ENCODE assay signal across 10 cellular contexts in genomic region chr19:4908781-4909171, GRCh38. TPM values are rescaled to one million over a fixed set of nuclear protein-coding genes. Genes with fewer than 3 reads are reported as not detected.
DNase-seq lines count a peak whose midpoint lies in the region; ATAC-seq, FAIRE-seq and TF ChIP-seq lines count a peak whose summit lies in the region.
"Had no signal": no experiment of that assay in that cellular context is flagged by ENCODE, and none has a peak within 500 bp of the region (broad histone marks: within the 10 kb centered on the region; RNA-seq: fewer than 3 reads in every experiment).

No MANE protein-coding gene starts in this region.

- H3K56ac ChIP-seq in H1 (replicated peaks; ENCODE audit: insufficient read length, low read depth, low read length) = no peak overlapping the region

- TF ChIP-seq RAD21 in H1 (IDR thresholded peaks at IDR 0.05 in 1 of 2, conservative IDR thresholded peaks at IDR 0.05 in 1 of 2; ENCODE audit: low read depth in 2 of 2, low read length in 2 of 2) = no peak

- peak overlapping the region; percentile 97 for H3K4me3 ChIP-seq in OCI-LY7 (ENCODE audit: low read depth, low read length, poor library complexity, severe bottlenecking)
- peak overlapping the region in 3 of 4 experiments; percentile 46 to 83 (median 60); a peak in 3 of 8 replicates for H3K4me3 ChIP-seq in H1 (ENCODE audit: extremely low read depth in 1 of 4, insufficient read depth in 2 of 4, low read depth in 3 of 4, low read length in 4 of 4)
- H3K4me3 ChIP-seq in skeletal muscle satellite cell (ENCODE audit: low read length) = peak overlapping the region; percentile 86
- no peak overlapping the region for H3K4me3 ChIP-seq in upper lobe of right lung

- H4K20me1 ChIP-seq in OCI-LY7 (ENCODE audit: insufficient read depth, low read length) (0 out of 2 replicates have a peak, but pooled peaks cover 11% of the 10 kb centered on the region), H1 (replicated peaks in 1 of 2; ENCODE audit: control insufficient read depth in 1 of 2, insufficient read depth in 2 of 2, low read length in 2 of 2) (peaks cover 3 to 11% of the 10 kb centered on the region in 2 experiments)

- no peak for TF ChIP-seq POLR2A in H1 (IDR thresholded peaks at IDR 0.05; ENCODE audit: control extremely low read depth in 1 of 2, low read depth in 2 of 2, low read length in 2 of 2)

- peaks cover 29% of the 10 kb centered on the region for H3K36me3 Mint-ChIP-seq in activated CD4-positive, alpha-beta T cell treated with anti-CD3 and anti-CD28 coated beads, Interleukin-2, amount 10 ng/mL, durations not matched to agents 24 days and 14 days (ENCODE audit: low read depth)

- H3K14ac ChIP-seq in H1 (ENCODE audit: insufficient read length) = no peak overlapping the region

- peak overlapping the region; percentile 55 for H3K4me2 ChIP-seq in OCI-LY7 (ENCODE audit: low read length)
- peak overlapping the region; percentile 75 to 79 for H3K4me2 ChIP-seq in H1 (ENCODE audit: insufficient read depth in 1 of 2, low read depth in 2 of 2, low read length in 2 of 2)
- H3K4me2 ChIP-seq in skeletal muscle satellite cell (ENCODE audit: low read length) = peak overlapping the region; percentile 97

- H3K9me3 ChIP-seq in OCI-LY7 (ENCODE audit: low read length) = no peaks in the 10 kb centered on the region
- H3K9me3 ChIP-seq in H1 (ENCODE audit: insufficient read depth in 2 of 2, low read depth in 1 of 2, low read length in 1 of 2) = no peaks in the 10 kb centered on the region
- no peaks in the 10 kb centered on the region for H3K9me3 ChIP-seq in skeletal muscle satellite cell (replicated peaks; ENCODE audit: low read length)
- no peaks in the 10 kb centered on the region for H3K9me3 ChIP-seq in upper lobe of right lung
- H3K9me3 ChIP-seq: psoas muscle had no signal

- peaks cover 8% of the 10 kb centered on the region for H3K23me2 ChIP-seq in H1 (ENCODE audit: low read depth, low read length)

- H3K79me1 ChIP-seq in H1 (ENCODE audit: low read depth, low read length) = 0 out of 2 replicates have a peak, but pooled peaks cover 2% of the 10 kb centered on the region

- POLR2A ChIA-PET in OCI-LY7 (lab: Charles Lee) = no interaction called here
- POLR2A ChIA-PET in H1 (lab: Charles Lee; ENCODE audit: partially characterized antibody) = interaction anchor here (2.0 kb wide), 1 partner anchor 123 kb away, joined by 4 read pairs; no protein-coding TSS in a partner anchor

- H3K27ac ChIP-seq in OCI-LY7 (ENCODE audit: low read depth, low read length, poor library complexity, severe bottlenecking) (peak overlapping the region; percentile 80), H1 (ENCODE audit: low read depth, low read length) (no peak overlapping the region), upper lobe of right lung (no peak overlapping the region)
- H3K27ac ChIP-seq: psoas muscle had no signal

- H3K4me1 ChIP-seq in OCI-LY7 (ENCODE audit: insufficient read depth, low read length, poor library complexity, severe bottlenecking) = peaks cover 33% of the 10 kb centered on the region
- H3K4me1 ChIP-seq in H1 (replicated peaks in 1 of 4; ENCODE audit: control insufficient read depth in 3 of 4, insufficient read depth in 4 of 4, low read length in 3 of 4) = peaks cover 0 to 14% (median 11%) of the 10 kb centered on the region in 4 experiments; a peak in 6 of 7 replicates
- H3K4me1 ChIP-seq in skeletal muscle satellite cell (ENCODE audit: control insufficient read depth, insufficient read depth, low read length) = peaks cover 34% of the 10 kb centered on the region
- peaks cover 26% of the 10 kb centered on the region for H3K4me1 ChIP-seq in upper lobe of right lung

- peak overlapping the region; percentile 90; the same call in 1 of the 2 replicates for H4K8ac ChIP-seq in H1 (ENCODE audit: extremely low read depth, insufficient read depth, low read length)

- TF ChIP-seq EP300 in H1 (IDR thresholded peaks at IDR 0.05; ENCODE audit: borderline replicate concordance in 1 of 2, low read depth in 2 of 2, low read length in 2 of 2) = no peak

- H3K9me3 Mint-ChIP-seq in activated CD4-positive, alpha-beta T cell treated with anti-CD3 and anti-CD28 coated beads, Interleukin-2, amount 10 ng/mL, durations not matched to agents 24 days and 14 days = no peaks in the 10 kb centered on the region

- no peak overlapping the region for H4K5ac ChIP-seq in H1 (ENCODE audit: insufficient read length, low read depth, low read length)

- intact Hi-C loops in activated CD4-positive, alpha-beta T cell treated with anti-CD3 and anti-CD28 coated beads, Interleukin-2, amount 10 ng/mL, durations not matched to agents 24 days and 14 days (cut with micrococcal nuclease) = no loop called here
- intact Hi-C loops in OCI-LY7 (cut with micrococcal nuclease; ENCODE audit: unreplicated experiment) (no loop called here), upper lobe of right lung (cut with DNase I) (no loop called here)

- 77% methylated on average over 17 of the region's 17 CpGs; no CpG with 5 or more reads in 1 of the 2 experiments for WGBS in H1 (ENCODE audit: extremely low coverage in 1 of 2, insufficient coverage in 1 of 2, insufficient read length in 1 of 2, insufficient replicate concordance in 2 of 2, low coverage in 1 of 2, low lambda C conversion rate in 2 of 2, missing lambda C conversion rate in 1 of 2), 2 experiments

- no peak for DNase-seq in activated CD4-positive, alpha-beta T cell treated with anti-CD3 and anti-CD28 coated beads, Interleukin-2, amount 10 ng/mL, durations not matched to agents 24 days and 14 days
- no peak for DNase-seq in activated CD4-positive, alpha-beta T cell treated with anti-CD3 and anti-CD28 coated beads, Interleukin-2, amount 50 U/mL, for 4 hours
- DNase-seq in OCI-LY7 (ENCODE audit: low spot score) (no peak), H1 (ENCODE audit: low read depth in 1 of 2, low spot score in 2 of 2) (peak in 1 of 2 experiments; percentile 58), NCI-H2196 treated with DMSO at 0.1 percent for 48 hours (lab: John Stamatoyannopoulos, UW; ENCODE audit: unreplicated experiment) (no peak), upper lobe of right lung (no peak)
- DNase-seq: cerebellar nuclear complex had no signal

- H2AFZ ChIP-seq in OCI-LY7 (ENCODE audit: low read length) (peak overlapping the region; percentile 26), H1 (ENCODE audit: low read length) (no peak overlapping the region)

- CTCF ChIA-PET in OCI-LY7 (lab: Charles Lee; ENCODE audit: unreplicated experiment) (no interaction called here), H1 (lab: Charles Lee; ENCODE audit: partially characterized antibody) (interaction anchor here (0.5 to 1.2 kb wide), 6 partner anchors 9 to 57 kb away, joined by 3 to 5 read pairs (median 3); no protein-coding TSS in a partner anchor)

- H2BK12ac ChIP-seq in H1 (ENCODE audit: low read depth, low read length) = peak overlapping the region; percentile 75; the same call in 1 of the 2 replicates

- H3K79me2 ChIP-seq in OCI-LY7 (ENCODE audit: insufficient read depth, low read depth, low read length) = peaks cover 39% of the 10 kb centered on the region
- peaks cover 0 to 30% of the 10 kb centered on the region in 2 experiments; a peak in 2 of 4 replicates for H3K79me2 ChIP-seq in H1 (ENCODE audit: control insufficient read depth in 1 of 2, insufficient read depth in 2 of 2, low read length in 2 of 2)

- H3K4ac ChIP-seq in H1 (replicated peaks; ENCODE audit: insufficient read length, low read depth, low read length) = peak overlapping the region; percentile 46

- no peaks in the 10 kb centered on the region; a peak in 1 of 7 replicates for H3K27me3 ChIP-seq in H1 (replicated peaks in 1 of 4; ENCODE audit: control insufficient read depth in 3 of 4, extremely low read depth in 1 of 4, insufficient read depth in 3 of 4, low read length in 3 of 4)
- no peaks in the 10 kb centered on the region for H3K27me3 ChIP-seq in skeletal muscle satellite cell (ENCODE audit: control insufficient read depth, insufficient read depth, low read length)
- H3K27me3 ChIP-seq in upper lobe of right lung = peaks cover 5% of the 10 kb centered on the region

- no peak overlapping the region for H3K27ac Mint-ChIP-seq in activated CD4-positive, alpha-beta T cell treated with anti-CD3 and anti-CD28 coated beads, Interleukin-2, amount 10 ng/mL, durations not matched to agents 24 days and 14 days

- H3K4me3 Mint-ChIP-seq in activated CD4-positive, alpha-beta T cell treated with anti-CD3 and anti-CD28 coated beads, Interleukin-2, amount 10 ng/mL, durations not matched to agents 24 days and 14 days = peak overlapping the region; percentile 77

- 0 out of 2 replicates have a peak overlapping the region, but pooled peaks have one; percentile 11 for H2AK5ac ChIP-seq in H1 (ENCODE audit: low read depth, low read length)

- no peaks in the 10 kb centered on the region for H3K9me2 ChIP-seq in OCI-LY7 (ENCODE audit: insufficient read depth, low read length)

- H3K23ac ChIP-seq in H1 (ENCODE audit: insufficient read length) = no peak overlapping the region

- no peak overlapping the region for H2BK5ac ChIP-seq in H1 (ENCODE audit: low read depth, low read length)

- H2BK120ac ChIP-seq in H1 (replicated peaks; ENCODE audit: low read depth, low read length) = no peak overlapping the region

- TF ChIP-seq CTCF in OCI-LY7 (conservative IDR thresholded peaks at IDR 0.05; ENCODE audit: low read length) (no peak), H1 (IDR thresholded peaks at IDR 0.05; ENCODE audit: control extremely low read depth in 1 of 3, insufficient read depth in 1 of 3, low read depth in 1 of 3, low read length in 3 of 3) (no peak), upper lobe of right lung (IDR thresholded peaks at IDR 0.05) (no peak)

- H3K9ac ChIP-seq in H1 (replicated peaks in 1 of 4; ENCODE audit: extremely low read depth in 1 of 4, low read depth in 3 of 4, low read length in 3 of 4) (peak overlapping the region in 2 of 4 experiments; percentile 6 to 81; a peak in 2 of 7 replicates), skeletal muscle satellite cell (ENCODE audit: low read depth, low read length) (peak overlapping the region; percentile 78)

- H3K36me3 ChIP-seq in OCI-LY7 (ENCODE audit: insufficient read depth, low read length) (peaks cover 36% of the 10 kb centered on the region), H1 (ENCODE audit: control insufficient read depth in 2 of 4, insufficient read depth in 4 of 4, low read length in 3 of 4) (peaks cover 4 to 15% (median 6%) of the 10 kb centered on the region in 4 experiments; a peak in 5 of 8 replicates), skeletal muscle satellite cell (ENCODE audit: insufficient read depth, low read length) (peaks cover 3% of the 10 kb centered on the region), upper lobe of right lung (no peaks in the 10 kb centered on the region)

- ATAC-seq in HG03135 (IDR thresholded peaks at IDR 0.05; ENCODE audit: unreplicated experiment) (no peak), upper lobe of right lung (no peak)

- peaks cover 24% of the 10 kb centered on the region for H3K4me1 Mint-ChIP-seq in activated CD4-positive, alpha-beta T cell treated with anti-CD3 and anti-CD28 coated beads, Interleukin-2, amount 10 ng/mL, durations not matched to agents 24 days and 14 days

- peak overlapping the region; percentile 71; the same call in 1 of the 2 replicates for H3K18ac ChIP-seq in H1 (ENCODE audit: extremely low read depth, low read length)

- H3K27me3 Mint-ChIP-seq in activated CD4-positive, alpha-beta T cell treated with anti-CD3 and anti-CD28 coated beads, Interleukin-2, amount 10 ng/mL, durations not matched to agents 24 days and 14 days = no peaks in the 10 kb centered on the region

- FAIRE-seq in H1 (lab: Jason Lieb, UNC) = no peak

- no peak overlapping the region; the same call in 1 of the 2 replicates for H2BK15ac ChIP-seq in H1 (ENCODE audit: low read length)

- H4K91ac ChIP-seq in H1 (replicated peaks; ENCODE audit: insufficient read length, low read length) = peak overlapping the region; percentile 3

- no peak overlapping the region for H2BK20ac ChIP-seq in H1 (ENCODE audit: low read length)

- BruUV-seq in OCI-LY7 (replicated peaks; lab: Mats Ljungman, UMichigan) = no TSS peak

RNA-seq across cellular contexts. Expression of gene UHRF1, which starts 0.5 kb away (rescaled TPM):
- 158 and 161 TPM in 2 replicates for total RNA-seq in activated CD4-positive, alpha-beta T cell treated with anti-CD3 and anti-CD28 coated beads, Interleukin-2, amount 10 ng/mL, durations not matched to agents 24 days and 14 days
- total RNA-seq in OCI-LY7 (2014; rRNA removed; shearing (Covaris generic)) = 141 and 155 TPM in 2 replicates
- total RNA-seq in OCI-LY7 (2022) = 172 and 186 TPM in 2 replicates
- 65.8 and 66.6 TPM in 2 replicates for total RNA-seq in H1 (2021; fragmentation: NEBNext Ultra II Directional; extraction: Animal tissue kit (Norgen Biotek cat#: 25700))
- 14.7 and 24.8 TPM in 2 replicates for polyA plus RNA-seq in H1 (2011; rRNA removed)
- polyA plus RNA-seq in H1 (2011; cell fraction: cytosol; rRNA removed) = 20.0 TPM
- 27.9 TPM for polyA plus RNA-seq in H1 (2011; cell fraction: nucleus; rRNA removed)
- polyA plus RNA-seq in H1 (2012, experiment 1 of 2) = 29.8 to 42.0 TPM (median 39.2 TPM) in 4 replicates
- polyA plus RNA-seq in H1 (2012, experiment 2 of 2) = 14.2 TPM
- polyA plus RNA-seq in H1 (2013, experiment 1 of 2) = 29.4 TPM
- 28.0 TPM for polyA plus RNA-seq in H1 (2013, experiment 2 of 2)
- polyA minus RNA-seq in H1 (2011; rRNA and poly(A)+ RNA removed) = 18.2 and 19.0 TPM in 2 replicates
- 20.1 TPM for polyA minus RNA-seq in H1 (2011; cell fraction: cytosol; rRNA and poly(A)+ RNA removed)
- 15.6 TPM for polyA minus RNA-seq in H1 (2011; cell fraction: nucleus; rRNA and poly(A)+ RNA removed)
- total RNA-seq in skeletal muscle satellite cell (2012; rRNA removed) = 27.1 and 31.7 TPM in 2 replicates
- 0.90 TPM for total RNA-seq in upper lobe of right lung

RNA-seq across cellular contexts. Expression of gene ARRDC5, which starts 6.1 kb away (rescaled TPM):
- total RNA-seq in activated CD4-positive, alpha-beta T cell treated with anti-CD3 and anti-CD28 coated beads, Interleukin-2, amount 10 ng/mL, durations not matched to agents 24 days and 14 days = 0.24 and 0.28 TPM in 2 replicates
- total RNA-seq in OCI-LY7 (2014; rRNA removed; shearing (Covaris generic)) = not detected in 2 replicates
- total RNA-seq in OCI-LY7 (2022) = not detected in 2 replicates
- not detected in 2 replicates for total RNA-seq in H1 (2021; fragmentation: NEBNext Ultra II Directional; extraction: Animal tissue kit (Norgen Biotek cat#: 25700))
- polyA plus RNA-seq in H1 (2011; rRNA removed) = not detected in 2 replicates
- not detected for polyA plus RNA-seq in H1 (2011; cell fraction: cytosol; rRNA removed)
- not detected for polyA plus RNA-seq in H1 (2011; cell fraction: nucleus; rRNA removed)
- not detected in 4 replicates for polyA plus RNA-seq in H1 (2012, experiment 1 of 2)
- not detected for polyA plus RNA-seq in H1 (2012, experiment 2 of 2)
- polyA plus RNA-seq in H1 (2013, experiment 1 of 2) = not detected
- polyA plus RNA-seq in H1 (2013, experiment 2 of 2) = not detected
- not detected in 2 replicates for polyA minus RNA-seq in H1 (2011; rRNA and poly(A)+ RNA removed)
- polyA minus RNA-seq in H1 (2011; cell fraction: cytosol; rRNA and poly(A)+ RNA removed) = not detected
- not detected for polyA minus RNA-seq in H1 (2011; cell fraction: nucleus; rRNA and poly(A)+ RNA removed)
- total RNA-seq in skeletal muscle satellite cell (2012; rRNA removed) = not detected in 2 replicates
- not detected for total RNA-seq in upper lobe of right lung
- total RNA-seq: psoas muscle had no signal
- polyA plus RNA-seq: psoas muscle had no signal

RNA-seq across cellular contexts. Expression of gene PLIN3, which starts 41.3 kb away (rescaled TPM):
- total RNA-seq in activated CD4-positive, alpha-beta T cell treated with anti-CD3 and anti-CD28 coated beads, Interleukin-2, amount 10 ng/mL, durations not matched to agents 24 days and 14 days = 28.6 and 34.4 TPM in 2 replicates
- total RNA-seq in OCI-LY7 (2014; rRNA removed; shearing (Covaris generic)) = 81.3 and 95.7 TPM in 2 replicates
- total RNA-seq in OCI-LY7 (2022) (115 TPM in 2 replicates), upper lobe of right lung (31.9 TPM)
- 60.7 and 68.1 TPM in 2 replicates for total RNA-seq in H1 (2021; fragmentation: NEBNext Ultra II Directional; extraction: Animal tissue kit (Norgen Biotek cat#: 25700))
- 61.5 and 67.3 TPM in 2 replicates for polyA plus RNA-seq in H1 (2011; rRNA removed)
- polyA plus RNA-seq in H1 (2011; cell fraction: cytosol; rRNA removed) = 79.2 TPM
- 43.4 TPM for polyA plus RNA-seq in H1 (2011; cell fraction: nucleus; rRNA removed)
- 35.1 to 58.7 TPM (median 50.1 TPM) in 4 replicates for polyA plus RNA-seq in H1 (2012, experiment 1 of 2)
- 56.8 TPM for polyA plus RNA-seq in H1 (2012, experiment 2 of 2)
- polyA plus RNA-seq in H1 (2013, experiment 1 of 2) = 36.3 TPM
- 31.4 TPM for polyA plus RNA-seq in H1 (2013, experiment 2 of 2)
- 32.7 and 48.3 TPM in 2 replicates for polyA minus RNA-seq in H1 (2011; rRNA and poly(A)+ RNA removed)
- polyA minus RNA-seq in H1 (2011; cell fraction: cytosol; rRNA and poly(A)+ RNA removed) = 60.8 TPM
- polyA minus RNA-seq in H1 (2011; cell fraction: nucleus; rRNA and poly(A)+ RNA removed) = 36.9 TPM
- 342 and 422 TPM in 2 replicates for total RNA-seq in skeletal muscle satellite cell (2012; rRNA removed)

Comparison
In these comparisons a context has a peak if more than half of its experiments do, and no peak if none do; other contexts are left out.
1. RNA of gene UHRF1, which starts 0.5 kb away (total RNA-seq): 141 to 186 TPM in OCI-LY7, 158 to 161 TPM in activated CD4-positive, alpha-beta T cell treated with anti-CD3 and anti-CD28 coated beads, Interleukin-2, amount 10 ng/mL, durations not matched to agents 24 days and 14 days and 65.8 to 66.6 TPM in H1; 0.90 TPM in upper lobe of right lung (single experiment); every median in the first group is over 10 times any median in the second.
2. Peak in every context shown above with its lines, with median percentiles within 50 percentile points of each other: H3K4me2 ChIP-seq.